ENCODE assay signal across 15 cellular contexts in the genomic region with DNA sequence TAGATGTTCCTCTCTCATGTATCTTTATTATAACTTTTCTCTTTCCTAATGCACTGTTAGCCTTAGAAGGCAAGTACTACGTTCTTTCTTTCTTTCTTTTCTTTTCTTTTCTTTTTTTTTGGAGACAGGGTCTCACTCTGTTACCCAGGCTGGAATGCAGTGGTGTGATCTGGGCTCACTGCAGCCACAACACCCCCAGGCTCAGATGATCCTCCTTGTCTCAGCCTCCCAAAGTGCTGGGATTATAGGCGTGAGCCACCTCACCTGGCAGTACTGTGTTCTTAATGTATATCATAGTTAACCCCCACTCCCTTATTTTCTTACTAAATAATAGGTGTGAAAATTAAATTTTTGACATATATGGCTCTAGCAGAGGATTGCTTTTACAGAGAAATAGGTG. TPM values are rescaled to one million over a fixed set of nuclear protein-coding genes. Genes with fewer than 3 reads are reported as not detected.
A peak's percentile ranks its signal among the peaks of the same experiment; 100 is the strongest.
DNase-seq lines count a peak whose midpoint lies in the region; ATAC-seq and TF ChIP-seq lines count a peak whose summit lies in the region.
"Had no signal": no experiment of that assay in that cellular context is flagged by ENCODE, and none has a peak within 500 bp of the region (broad histone marks: within the 10 kb centered on the region; RNA-seq: fewer than 3 reads in every experiment).

No MANE protein-coding gene starts in this region.

- H3K4me3 Mint-ChIP-seq in CD8-positive, alpha-beta memory T cell, result peak overlapping the region in 1 of 7 donors; percentile 24
- H3K4me3 Mint-ChIP-seq: activated CD4-positive, alpha-beta T cell treated with anti-CD3 and anti-CD28 coated beads, Interleukin-2, amount 10 ng/mL, durations not matched to agents 7 days and 5 days had no signal

- ATAC-seq in Panc1, result no peak
- ATAC-seq in gastrocnemius medialis, result no peak
- ATAC-seq in GM21737 (IDR thresholded peaks at IDR 0.05; ENCODE audit: unreplicated experiment), result no peak
- ATAC-seq in HG03342 (IDR thresholded peaks at IDR 0.05; ENCODE audit: unreplicated experiment), result no peak
- no peak for ATAC-seq in HG02885 (IDR thresholded peaks at IDR 0.05; ENCODE audit: poor library complexity, unreplicated experiment)
- ATAC-seq: heart left ventricle, right lobe of liver had no signal

- no peak overlapping the region for H2AFZ ChIP-seq in hepatocyte

- H3K36me3 ChIP-seq in CD8-positive, alpha-beta memory T cell (ENCODE audit: insufficient read depth, low read length), result no peaks in the 10 kb centered on the region
- H3K36me3 ChIP-seq in Panc1 (ENCODE audit: control insufficient read depth, insufficient read depth, low read length), result no peaks in the 10 kb centered on the region
- no peaks in the 10 kb centered on the region for H3K36me3 ChIP-seq in hepatocyte (replicated peaks; ENCODE audit: insufficient read depth, low read depth)
- H3K36me3 ChIP-seq in gastrocnemius medialis, result no peaks in the 10 kb centered on the region
- H3K36me3 ChIP-seq in H7 (replicated peaks; ENCODE audit: control insufficient read depth, insufficient read depth, low read length), result no peaks in the 10 kb centered on the region
- H3K36me3 ChIP-seq: right lobe of liver had no signal

- 68% methylated on average over 2 of the region's 2 CpGs for whole genome bisulfite sequencing in hepatocyte (ENCODE audit: low lambda C conversion rate, missing lambda C conversion rate)

- no peaks in the 10 kb centered on the region for H3K27me3 Mint-ChIP-seq in CD8-positive, alpha-beta memory T cell
- H3K27me3 Mint-ChIP-seq: activated CD4-positive, alpha-beta T cell treated with anti-CD3 and anti-CD28 coated beads, Interleukin-2, amount 10 ng/mL, durations not matched to agents 7 days and 5 days had no signal

- no peak overlapping the region for H3K27ac ChIP-seq in CD8-positive, alpha-beta memory T cell (ENCODE audit: low read depth, low read length)
- H3K27ac ChIP-seq in Panc1 (ENCODE audit: low read length), result peak overlapping the region; percentile 88
- H3K27ac ChIP-seq in hepatocyte, result peak overlapping the region; percentile 88
- H3K27ac ChIP-seq in gastrocnemius medialis, result peak overlapping the region in 3 of 4 donors; percentile 12 to 74 (median 66)
- H3K27ac ChIP-seq: right lobe of liver had no signal

- intact Hi-C loops in Panc1 (cut with micrococcal nuclease; ENCODE audit: unreplicated experiment) (no loop called here), gastrocnemius medialis (cut with DNase I; ENCODE audit: low total_unique reads) (no loop called here)

- no TSS peak for BruUV-seq in Panc1 (replicated peaks; lab: Mats Ljungman, UMichigan)

- no peak overlapping the region for H3K4me2 ChIP-seq in hepatocyte

- no peaks in the 10 kb centered on the region for H3K9me2 ChIP-seq in hepatocyte (replicated peaks; ENCODE audit: insufficient read depth)

- no peak for DNase-seq in CD8-positive, alpha-beta memory T cell
- no peak for DNase-seq in Panc1 (ENCODE audit: low read depth, low spot score)
- no peak for DNase-seq in hepatocyte (ENCODE audit: low spot score)
- DNase-seq in gastrocnemius medialis, result no peak
- no peak for DNase-seq in H7
- DNase-seq: activated CD4-positive, alpha-beta T cell treated with anti-CD3 and anti-CD28 coated beads, Interleukin-2, amount 10 ng/mL, durations not matched to agents 7 days and 5 days; heart left ventricle; NCI-H1092 treated with DMSO at 0.1 percent for 48 hours; NCI-H526 treated with DMSO at 0.1 percent for 48 hours; nucleus accumbens; right lobe of liver; stimulated activated CD4-positive, alpha-beta T cell treated with anti-CD3 and anti-CD28 coated beads, Interleukin-1b, Interleukin-23, amount 100 ng/mL, for 48 hours had no signal

- no peaks in the 10 kb centered on the region for H3K9me3 ChIP-seq in CD8-positive, alpha-beta memory T cell (ENCODE audit: low read length)
- H3K9me3 ChIP-seq in Panc1 (ENCODE audit: control insufficient read depth, insufficient read depth, low read depth, low read length) (no peaks in the 10 kb centered on the region), hepatocyte (ENCODE audit: low read depth) (no peaks in the 10 kb centered on the region), gastrocnemius medialis (no peaks in the 10 kb centered on the region)
- H3K9me3 ChIP-seq: heart left ventricle, right lobe of liver had no signal

- H3K4me1 Mint-ChIP-seq in CD8-positive, alpha-beta memory T cell, result peaks cover 81 to 94% (median 94%) of the 10 kb centered on the region in 3 donors

- peaks cover 9 to 20% (median 9%) of the 10 kb centered on the region in 3 donors for H3K36me3 Mint-ChIP-seq in CD8-positive, alpha-beta memory T cell

- in situ Hi-C loops in Panc1 (cut with HindIII; ENCODE audit: low pct_unique_long_range_greater_than_20kb, low sequenced_read_pairs), result no loop called here
- in situ Hi-C loops in gastrocnemius medialis (cut with MboI; ENCODE audit: low sequenced_read_pairs in 4 of 4), result no loop called here

- H3K27ac Mint-ChIP-seq in CD8-positive, alpha-beta memory T cell, result peak overlapping the region in 7 of 8 donors; percentile 15 to 82 (median 60)
- H3K27ac Mint-ChIP-seq: activated CD4-positive, alpha-beta T cell treated with anti-CD3 and anti-CD28 coated beads, Interleukin-2, amount 10 ng/mL, durations not matched to agents 7 days and 5 days had no signal

- no peak overlapping the region for H3K4me3 ChIP-seq in CD8-positive, alpha-beta memory T cell (ENCODE audit: low read length)
- H3K4me3 ChIP-seq in Panc1 (ENCODE audit: low read depth in 2 of 2, low read length in 2 of 2) (no peak overlapping the region), hepatocyte (no peak overlapping the region), gastrocnemius medialis (no peak overlapping the region), H7 (ENCODE audit: insufficient read depth, low read depth, low read length) (no peak overlapping the region)
- H3K4me3 ChIP-seq: heart left ventricle, right lobe of liver had no signal

- no peak for TF ChIP-seq POLR2A in gastrocnemius medialis (IDR thresholded peaks at IDR 0.05)

- H3K4me1 ChIP-seq in CD8-positive, alpha-beta memory T cell (ENCODE audit: insufficient read depth, low read length), result peaks cover 70% of the 10 kb centered on the region
- peaks cover 59% of the 10 kb centered on the region for H3K4me1 ChIP-seq in Panc1 (ENCODE audit: control insufficient read depth, insufficient read depth, low read length)
- H3K4me1 ChIP-seq in hepatocyte (ENCODE audit: insufficient read depth), result peaks cover 35% of the 10 kb centered on the region
- H3K4me1 ChIP-seq in gastrocnemius medialis, result peaks cover 73 to 77% of the 10 kb centered on the region in 2 donors
- H3K4me1 ChIP-seq: right lobe of liver had no signal

- POLR2A ChIA-PET in CD8-positive, alpha-beta memory T cell (lab: Charles Lee), result interaction anchor here (1.1 kb wide), 1 partner anchor 24 kb away, joined by 5 read pairs; no protein-coding TSS in a partner anchor
- POLR2A ChIA-PET in Panc1 (lab: Charles Lee), result interaction anchor here (1.3 kb wide), 1 partner anchor 9 kb away, joined by 4 read pairs; no protein-coding TSS in a partner anchor

- H3K27me3 ChIP-seq in CD8-positive, alpha-beta memory T cell (ENCODE audit: insufficient read depth, low read length, poor library complexity, severe bottlenecking), result no peaks in the 10 kb centered on the region
- no peaks in the 10 kb centered on the region for H3K27me3 ChIP-seq in Panc1 (ENCODE audit: control insufficient read depth, insufficient read depth, low read length)
- H3K27me3 ChIP-seq in hepatocyte, result no peaks in the 10 kb centered on the region
- H3K27me3 ChIP-seq in gastrocnemius medialis, result no peaks in the 10 kb centered on the region
- H3K27me3 ChIP-seq in H7 (ENCODE audit: control insufficient read depth, insufficient read depth, low read length), result no peaks in the 10 kb centered on the region
- H3K27me3 ChIP-seq: heart left ventricle, right lobe of liver had no signal

- TF ChIP-seq CTCF in Panc1 (IDR thresholded peaks at IDR 0.05) (no peak), hepatocyte (IDR thresholded peaks at IDR 0.05; ENCODE audit: poor library complexity) (no peak), gastrocnemius medialis (IDR thresholded peaks at IDR 0.05 in 4 of 5, conservative IDR thresholded peaks at IDR 0.05 in 1 of 5) (no peak)

- H3K9me3 Mint-ChIP-seq in CD8-positive, alpha-beta memory T cell, result no peaks in the 10 kb centered on the region

- peaks cover 77% of the 10 kb centered on the region for H3K79me2 ChIP-seq in hepatocyte

- CTCF ChIA-PET in CD8-positive, alpha-beta memory T cell (lab: Charles Lee), result no interaction called here
- CTCF ChIA-PET in Panc1 (lab: Charles Lee), result no interaction called here

- H4K20me1 ChIP-seq in hepatocyte (ENCODE audit: insufficient read depth, poor library complexity, severe bottlenecking), result no peaks in the 10 kb centered on the region

RNA-seq across cellular contexts. Expression of a gene that starts 23.1 kb away (rescaled TPM):
- 100 to 1,000 TPM; 173 to 176 TPM for total RNA-seq in CD8-positive, alpha-beta memory T cell
- 151 TPM for polyA plus RNA-seq in CD8-positive, alpha-beta memory T cell
- total RNA-seq in Panc1 (2021; ENCODE audit: unreplicated experiment) (228 TPM), hepatocyte (102 and 125 TPM in 2 replicates), gastrocnemius medialis (10 to 100 TPM; 39.1 to 92.7 (median 59.1) TPM)
- 144 TPM for polyA plus RNA-seq in Panc1 (2012; ENCODE audit: insufficient read length)
- polyA plus RNA-seq in hepatocyte, result 60.4 and 65.8 TPM in 2 replicates
- 74.7 and 87.6 TPM in 2 replicates for total RNA-seq in H7 (2014; rRNA removed; shearing (Covaris generic))

RNA-seq across cellular contexts. Expression of a gene that starts 59.1 kb away (rescaled TPM):
- total RNA-seq in CD8-positive, alpha-beta memory T cell, result under 1 TPM; 0.50 to 0.64 TPM
- not detected for polyA plus RNA-seq in CD8-positive, alpha-beta memory T cell
- total RNA-seq in Panc1 (2021; ENCODE audit: unreplicated experiment), result 5.2 TPM
- polyA plus RNA-seq in Panc1 (2012; ENCODE audit: insufficient read length), result 2.4 TPM
- 2.1 and 4.1 TPM in 2 replicates for total RNA-seq in hepatocyte
- 2.1 and 2.3 TPM in 2 replicates for polyA plus RNA-seq in hepatocyte
- 10 to 100 TPM in 1 of 4 donors, 1 to 10 TPM in 3; 2.1 to 17.1 (median 5.4) TPM for total RNA-seq in gastrocnemius medialis
- total RNA-seq in H7 (2014; rRNA removed; shearing (Covaris generic)), result 0.55 and 0.73 TPM in 2 replicates
